8 cellular contexts compared by ENCODE assay signal in the genomic region with DNA sequence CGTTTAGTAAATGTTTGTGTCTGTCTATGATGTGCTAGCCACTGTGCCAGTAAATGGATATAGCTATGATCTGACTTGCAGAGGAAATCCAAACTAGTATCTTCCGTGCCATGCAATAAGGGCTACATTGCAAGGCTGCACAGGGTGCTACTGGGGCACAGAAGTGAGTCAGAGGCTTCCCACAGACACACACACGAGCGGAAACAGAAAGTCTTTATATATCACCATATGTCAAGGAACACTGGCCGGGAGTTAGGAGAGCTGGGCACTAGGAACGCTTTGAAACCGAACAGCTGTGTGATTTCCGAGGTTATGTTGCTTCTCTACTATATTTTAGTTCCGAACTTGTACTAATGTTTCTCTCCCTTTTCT. TPM values are rescaled to one million over a fixed set of nuclear protein-coding genes. Genes with fewer than 3 reads are reported as not detected.
DNase-seq lines count a peak whose midpoint lies in the region; ATAC-seq and TF ChIP-seq lines count a peak whose summit lies in the region.
"Not testable (repeated sequence)": the region's sequence is repeated elsewhere in the genome, so short reads cannot be mapped to it uniquely, and the experiment has no call there.

No MANE protein-coding gene starts in this region.

- H3K36me3 ChIP-seq in CD8-positive, alpha-beta memory T cell (ENCODE audit: insufficient read depth, low read length) = peaks cover 11% of the 10 kb centered on the region
- peaks cover 9 to 66% of the 10 kb centered on the region in 2 donors for H3K36me3 ChIP-seq in psoas muscle (ENCODE audit: insufficient read depth in 1 of 2, low read depth in 1 of 2)

- ATAC-seq in psoas muscle = peak; percentile 42 to 64 (median 55)
- peak; percentile 52 for ATAC-seq in stimulated activated naive CD8-positive, alpha-beta T cell treated with anti-CD3 and anti-CD28 coated beads, Interleukin-15, amount 100 ng/mL, for 72 hours

- intact Hi-C loops in psoas muscle (cut with DNase I) = loop anchor here (5.0 to 10.0 kb wide), 2 partner anchors 77 to 195 kb away; no protein-coding TSS in a partner anchor

- peaks cover 17 to 33% (median 23%) of the 10 kb centered on the region in 3 donors for H3K4me1 Mint-ChIP-seq in CD8-positive, alpha-beta memory T cell
- peaks cover 21% of the 10 kb centered on the region for H3K4me1 Mint-ChIP-seq in activated naive CD4-positive, alpha-beta T cell treated with anti-CD3 and anti-CD28 coated beads, Interleukin-2, amount 10 ng/mL, durations not matched to agents 7 days and 5 days
- H3K4me1 Mint-ChIP-seq in endothelial cell (ENCODE audit: unreplicated experiment) = peaks cover 13% of the 10 kb centered on the region
- H3K4me1 Mint-ChIP-seq in stimulated activated naive CD8-positive, alpha-beta T cell treated with anti-CD3 and anti-CD28 coated beads, Interleukin-15, amount 100 ng/mL, for 72 hours = peaks cover 18% of the 10 kb centered on the region

- H3K4me1 ChIP-seq in CD8-positive, alpha-beta memory T cell (ENCODE audit: insufficient read depth, low read length) = not testable (repeated sequence)
- peaks cover 38% of the 10 kb centered on the region for H3K4me1 ChIP-seq in psoas muscle

- peak overlapping the region; percentile 88 to 100 (median 98) for H3K27ac Mint-ChIP-seq in CD8-positive, alpha-beta memory T cell
- peak overlapping the region; percentile 98 for H3K27ac Mint-ChIP-seq in activated naive CD4-positive, alpha-beta T cell treated with anti-CD3 and anti-CD28 coated beads, Interleukin-2, amount 10 ng/mL, durations not matched to agents 7 days and 5 days
- peak overlapping the region; percentile 99 for H3K27ac Mint-ChIP-seq in endothelial cell (ENCODE audit: unreplicated experiment)
- H3K27ac Mint-ChIP-seq in stimulated activated naive CD8-positive, alpha-beta T cell treated with anti-CD3 and anti-CD28 coated beads, Interleukin-15, amount 100 ng/mL, for 72 hours = peak overlapping the region; percentile 96 to 98

- not testable (repeated sequence) for H3K9me3 ChIP-seq in CD8-positive, alpha-beta memory T cell (ENCODE audit: low read length); psoas muscle

- peaks cover 0 to 45% (median 2%) of the 10 kb centered on the region in 3 donors for H3K36me3 Mint-ChIP-seq in CD8-positive, alpha-beta memory T cell
- peaks cover 24% of the 10 kb centered on the region for H3K36me3 Mint-ChIP-seq in activated naive CD4-positive, alpha-beta T cell treated with anti-CD3 and anti-CD28 coated beads, Interleukin-2, amount 10 ng/mL, durations not matched to agents 7 days and 5 days
- not testable (repeated sequence) for H3K36me3 Mint-ChIP-seq in endothelial cell (ENCODE audit: low read depth, unreplicated experiment)

- not testable (repeated sequence) for TF ChIP-seq CTCF in endothelial cell (IDR thresholded peaks at IDR 0.05; ENCODE audit: unreplicated experiment); psoas muscle (IDR thresholded peaks at IDR 0.05)

- H3K4me3 Mint-ChIP-seq in CD8-positive, alpha-beta memory T cell = peak overlapping the region; percentile 92 to 100 (median 97)
- peak overlapping the region; percentile 96 for H3K4me3 Mint-ChIP-seq in activated naive CD4-positive, alpha-beta T cell treated with anti-CD3 and anti-CD28 coated beads, Interleukin-2, amount 10 ng/mL, durations not matched to agents 7 days and 5 days
- H3K4me3 Mint-ChIP-seq in endothelial cell (ENCODE audit: unreplicated experiment) = peak overlapping the region; percentile 99
- peak overlapping the region; percentile 88 to 98 for H3K4me3 Mint-ChIP-seq in stimulated activated naive CD8-positive, alpha-beta T cell treated with anti-CD3 and anti-CD28 coated beads, Interleukin-15, amount 100 ng/mL, for 72 hours

- peak overlapping the region; percentile 82 for H3K27ac ChIP-seq in CD8-positive, alpha-beta memory T cell (ENCODE audit: low read depth, low read length)
- H3K27ac ChIP-seq in psoas muscle = peak overlapping the region; percentile 94

- not testable (repeated sequence) for H3K9me3 Mint-ChIP-seq in CD8-positive, alpha-beta memory T cell; activated naive CD4-positive, alpha-beta T cell treated with anti-CD3 and anti-CD28 coated beads, Interleukin-2, amount 10 ng/mL, durations not matched to agents 7 days and 5 days; endothelial cell (ENCODE audit: unreplicated experiment); stimulated activated naive CD8-positive, alpha-beta T cell treated with anti-CD3 and anti-CD28 coated beads, Interleukin-15, amount 100 ng/mL, for 72 hours

- POLR2A ChIA-PET in CD8-positive, alpha-beta memory T cell (lab: Charles Lee) = interaction anchor here (0.6 to 3.4 kb wide), 6 partner anchors 11 to 1481 kb away, joined by 3 to 32 read pairs (median 4); partner anchors contain the start of genes SEC24C and VDAC2

- H3K27me3 Mint-ChIP-seq in CD8-positive, alpha-beta memory T cell; activated naive CD4-positive, alpha-beta T cell treated with anti-CD3 and anti-CD28 coated beads, Interleukin-2, amount 10 ng/mL, durations not matched to agents 7 days and 5 days; stimulated activated naive CD8-positive, alpha-beta T cell treated with anti-CD3 and anti-CD28 coated beads, Interleukin-15, amount 100 ng/mL, for 72 hours: not testable (repeated sequence)
- peaks cover 15% of the 10 kb centered on the region for H3K27me3 Mint-ChIP-seq in endothelial cell (ENCODE audit: unreplicated experiment)

- peak overlapping the region; percentile 78 for H3K4me3 ChIP-seq in CD8-positive, alpha-beta memory T cell (ENCODE audit: low read length)
- H3K4me3 ChIP-seq in psoas muscle = peak overlapping the region; percentile 85

- CTCF ChIA-PET in CD8-positive, alpha-beta memory T cell (lab: Charles Lee) = interaction anchor here (1.0 to 1.5 kb wide), 2 partner anchors 16 to 86 kb away, joined by 3 to 5 read pairs; no protein-coding TSS in a partner anchor
- CTCF ChIA-PET in activated naive CD4-positive, alpha-beta T cell treated with anti-CD3 and anti-CD28 coated beads, Interleukin-2, amount 10 ng/mL, durations not matched to agents 7 days and 5 days (lab: Charles Lee) = interaction anchor here (1.2 kb wide), 1 partner anchor 14 kb away, joined by 3 read pairs; the partner anchor contains the start of gene SEC24C

- DNase-seq in CD8-positive, alpha-beta memory T cell = peak in 2 of 5 donors; percentile 26 to 60
- DNase-seq in LHCN-M2 (ENCODE audit: low read depth) = peak; percentile 48
- peak in 3 of 5 experiments; percentile 26 to 61 (median 43) for DNase-seq in T-helper 2 cell
- DNase-seq in activated naive CD4-positive, alpha-beta T cell treated with anti-CD3 and anti-CD28 coated beads, Interleukin-2, amount 10 ng/mL, durations not matched to agents 7 days and 5 days = peak; percentile 60
- DNase-seq in endothelial cell (ENCODE audit: low spot score); psoas muscle: not testable (repeated sequence)
- peak; percentile 59 for DNase-seq in kidney tubule cell (ENCODE audit: low spot score)
- peak; percentile 32 to 60 for DNase-seq in stimulated activated naive CD8-positive, alpha-beta T cell treated with anti-CD3 and anti-CD28 coated beads, Interleukin-15, amount 100 ng/mL, for 72 hours

- 0 to 1% (median 1%) methylated on average over 9 of the region's 9 CpGs for WGBS in psoas muscle, 3 donors

- not testable (repeated sequence) for H3K27me3 ChIP-seq in CD8-positive, alpha-beta memory T cell (ENCODE audit: insufficient read depth, low read length, poor library complexity, severe bottlenecking); psoas muscle (ENCODE audit: insufficient read depth in 3 of 3, low read length in 2 of 3)

RNA-seq across cellular contexts. Expression of gene SEC24C, which starts 14.4 kb away (rescaled TPM):
- total RNA-seq in CD8-positive, alpha-beta memory T cell = 10 to 100 TPM; 93.1 to 95.9 TPM
- 70.3 TPM for polyA plus RNA-seq in CD8-positive, alpha-beta memory T cell
- 66.2 and 77.2 TPM in 2 replicates for total RNA-seq in LHCN-M2 (2014; rRNA removed)
- 60.4 TPM for polyA plus RNA-seq in LHCN-M2 (2012)
- total RNA-seq in endothelial cell (ENCODE audit: unreplicated experiment) = 102 TPM
- 10 to 100 TPM; 44.8 to 60.2 (median 52.0) TPM for total RNA-seq in psoas muscle
- 10 to 100 TPM; 28.8 to 60.5 (median 56.2) TPM for polyA plus RNA-seq in psoas muscle

RNA-seq across cellular contexts. Expression of gene AGAP5, which starts 31.9 kb away (rescaled TPM):
- total RNA-seq in CD8-positive, alpha-beta memory T cell = 1 to 10 TPM; 7.4 to 8.6 TPM
- 0.45 TPM for polyA plus RNA-seq in CD8-positive, alpha-beta memory T cell
- total RNA-seq in LHCN-M2 (2014; rRNA removed) (1.0 and 2.5 TPM in 2 replicates), endothelial cell (ENCODE audit: unreplicated experiment) (8.0 TPM), psoas muscle (1 to 10 TPM; 1.4 to 3.6 (median 2.9) TPM)
- polyA plus RNA-seq in LHCN-M2 (2012) = 1.0 TPM
- 1 to 10 TPM; 2.1 to 2.3 (median 2.2) TPM for polyA plus RNA-seq in psoas muscle

RNA-seq across cellular contexts. Expression of gene CHCHD1, which starts 52.1 kb away (rescaled TPM):
- 10 to 100 TPM; 35.8 to 37.2 TPM for total RNA-seq in CD8-positive, alpha-beta memory T cell
- polyA plus RNA-seq in CD8-positive, alpha-beta memory T cell = 52.6 TPM
- total RNA-seq in LHCN-M2 (2014; rRNA removed) (32.5 and 40.1 TPM in 2 replicates), endothelial cell (ENCODE audit: unreplicated experiment) (22.5 TPM), psoas muscle (10 to 100 TPM; 19.9 to 30.9 (median 21.9) TPM)
- 85.1 TPM for polyA plus RNA-seq in LHCN-M2 (2012)
- polyA plus RNA-seq in psoas muscle = 10 to 100 TPM; 66.9 to 98.7 (median 94.3) TPM

RNA-seq across cellular contexts. Expression of gene ZSWIM8, which starts 55.6 kb away (rescaled TPM):
- 10 to 100 TPM; 54.3 to 57.6 TPM for total RNA-seq in CD8-positive, alpha-beta memory T cell
- polyA plus RNA-seq in CD8-positive, alpha-beta memory T cell = 26.0 TPM
- total RNA-seq in LHCN-M2 (2014; rRNA removed) = 57.6 and 85.6 TPM in 2 replicates
- polyA plus RNA-seq in LHCN-M2 (2012) = 66.0 TPM
- total RNA-seq in endothelial cell (ENCODE audit: unreplicated experiment) = 176 TPM
- 10 to 100 TPM; 57.0 to 65.1 (median 58.7) TPM for total RNA-seq in psoas muscle
- 10 to 100 TPM; 40.5 to 68.3 (median 54.4) TPM for polyA plus RNA-seq in psoas muscle
